Comparison of ENCODE assay signal across 8 cellular contexts in genomic region chr10:132142396-132143161, GRCh38. TPM values are rescaled to one million over a fixed set of nuclear protein-coding genes. Genes with fewer than 3 reads are reported as not detected.
DNase-seq lines count a peak whose midpoint lies in the region; ATAC-seq, FAIRE-seq and TF ChIP-seq lines count a peak whose summit lies in the region.

No MANE protein-coding gene starts in this region.

- intact Hi-C loops in K562 (cut with micrococcal nuclease), result loop anchor here (2.0 kb wide), 1 partner anchor 258 kb away; no protein-coding TSS in a partner anchor
- intact Hi-C loops in kidney (cut with DNase I), result no loop called here

- no peak for TF ChIP-seq EP300 in K562 (IDR thresholded peaks at IDR 0.05; ENCODE audit: low read length)

- H3K4me2 ChIP-seq in K562 (ENCODE audit: insufficient read depth, low read length), result no peak overlapping the region

- 13% methylated on average over 13 of the region's 33 CpGs for WGBS in K562 (ENCODE audit: insufficient coverage, low coverage, missing lambda C conversion rate)

- no peak overlapping the region for H3K4me3 Mint-ChIP-seq in T-helper 17 cell

- no TSS peak for BruUV-seq in K562 (replicated peaks; lab: Mats Ljungman, UMichigan)

- peaks cover 12% of the 10 kb centered on the region for H3K27me3 Mint-ChIP-seq in T-helper 17 cell

- H3K4me1 ChIP-seq in K562 (replicated peaks in 1 of 2; ENCODE audit: control insufficient read depth in 2 of 2, insufficient read depth in 2 of 2, low read length in 2 of 2) (peaks cover 0 to 5% of the 10 kb centered on the region in 2 experiments; a peak in 2 of 5 replicates), kidney (ENCODE audit: control insufficient read depth in 1 of 2, insufficient read depth in 1 of 2, low read depth in 1 of 2, low read length in 2 of 2) (no peaks in the 10 kb centered on the region)

- H3K79me2 ChIP-seq in K562 (ENCODE audit: control insufficient read depth, insufficient read depth, low read length), result no peaks in the 10 kb centered on the region

- POLR2A ChIA-PET in K562 (lab: Yijun Ruan, JAX), result interaction anchor here (0.7 kb wide), 2 partner anchors 13 to 201 kb away, joined by 3 to 4 read pairs; no protein-coding TSS in a partner anchor

- TF ChIP-seq RAD21 in K562 (CRISPR knock-in tag; conservative IDR thresholded peaks at IDR 0.05 in 1 of 2, IDR thresholded peaks at IDR 0.05 in 1 of 2), result peak in 1 of 2 experiments; percentile 62; a peak in 2 of 4 replicates

- H3K36me3 Mint-ChIP-seq in T-helper 17 cell (ENCODE audit: low read depth), result no peaks in the 10 kb centered on the region

- peak; percentile 80 for TF ChIP-seq CTCF in GM12865 (IDR thresholded peaks at IDR 0.05; ENCODE audit: insufficient read depth, low read depth, low read length, missing control alignments)
- peak; percentile 52 to 74 (median 69) for TF ChIP-seq CTCF in K562 (IDR thresholded peaks at IDR 0.05 in 2 of 3, conservative IDR thresholded peaks at IDR 0.05 in 1 of 3; ENCODE audit: insufficient read depth in 2 of 3, low read depth in 1 of 3, low read length in 3 of 3)
- peak; percentile 56 for TF ChIP-seq CTCF in kidney (IDR thresholded peaks at IDR 0.05; ENCODE audit: borderline replicate concordance, extremely low read depth, insufficient read depth)

- no peak overlapping the region for H2AFZ ChIP-seq in K562 (ENCODE audit: low read depth, low read length)

- H3K27ac Mint-ChIP-seq in T-helper 17 cell, result no peak overlapping the region

- H3K9me1 ChIP-seq in K562 (ENCODE audit: control insufficient read depth, insufficient read depth, low read length), result no peaks in the 10 kb centered on the region

- ATAC-seq in HG02759 (IDR thresholded peaks at IDR 0.05; ENCODE audit: unreplicated experiment), result peak; percentile 72
- peak; percentile 82 for ATAC-seq in T-helper 17 cell
- peak; percentile 95 for ATAC-seq in K562
- ATAC-seq in GM19452 (IDR thresholded peaks at IDR 0.05; ENCODE audit: unreplicated experiment), result no peak
- ATAC-seq in GM19397 (IDR thresholded peaks at IDR 0.05; ENCODE audit: unreplicated experiment), result no peak

- DNase-seq in GM12865 (ENCODE audit: low read depth) (peak; percentile 9), T-helper 17 cell (peak; percentile 34 to 49 (median 46)), K562 (ENCODE audit: extremely low read depth in 1 of 4, low spot score in 3 of 4) (peak; percentile 31 to 80 (median 74)), kidney (peak; percentile 69)
- DNase-seq in stimulated activated CD4-positive, alpha-beta T cell treated with anti-CD3 and anti-CD28 coated beads, Interleukin-4, amount 100 ng/mL, for 48 hours (ENCODE audit: low read depth in 2 of 2), result peak; percentile 26 to 51

- H3K36me3 ChIP-seq in K562 (ENCODE audit: control insufficient read depth, insufficient read depth, low read length) (no peaks in the 10 kb centered on the region), kidney (ENCODE audit: control insufficient read depth in 1 of 2, insufficient read depth in 2 of 2, low read length in 2 of 2) (no peaks in the 10 kb centered on the region)

- H3K4me3 ChIP-seq in GM12865 (ENCODE audit: low read depth, low read length) (no peak overlapping the region), K562 (no peak overlapping the region), kidney (ENCODE audit: low read length in 2 of 2) (no peak overlapping the region)

- in situ Hi-C loops in K562 (cut with MboI), result no loop called here

- H3K27ac ChIP-seq in K562 (ENCODE audit: extremely low read depth, low read depth, low read length), result no peak overlapping the region
- no peak overlapping the region for H3K27ac ChIP-seq in kidney (ENCODE audit: low read depth in 2 of 2, low read length in 2 of 2)

- H3K27me3 ChIP-seq in K562 (ENCODE audit: control insufficient read depth in 2 of 2, insufficient read depth in 2 of 2, low read length in 2 of 2), result peaks cover 6 to 61% of the 10 kb centered on the region in 2 experiments; a peak in 4 of 5 replicates

- peaks cover 2% of the 10 kb centered on the region for H3K4me1 Mint-ChIP-seq in T-helper 17 cell

- FAIRE-seq in K562 (lab: Jason Lieb, UNC) (no peak), kidney (lab: Jason Lieb, UNC) (no peak)

- CTCF ChIA-PET in K562 (lab: Yijun Ruan, JAX; ENCODE audit: low intra/inter-chr PET ratio), result interaction anchor here (0.6 to 1.5 kb wide), 2 partner anchors 120 to 257 kb away, joined by 3 to 7 read pairs; no protein-coding TSS in a partner anchor

- H3K9ac ChIP-seq in K562 (ENCODE audit: insufficient read depth in 1 of 2, low read depth in 2 of 2, low read length in 2 of 2) (no peak overlapping the region), kidney (ENCODE audit: low read length in 2 of 2) (no peak overlapping the region)

- no peaks in the 10 kb centered on the region for H4K20me1 ChIP-seq in K562 (replicated peaks; ENCODE audit: control insufficient read depth, insufficient read depth, low read length)

- TF ChIP-seq POLR2A in K562 (conservative IDR thresholded peaks at IDR 0.05), result no peak

- H3K9me3 ChIP-seq in T-helper 17 cell (ENCODE audit: control insufficient read depth, low read length, poor library complexity, severe bottlenecking), result no peaks in the 10 kb centered on the region
- no peaks in the 10 kb centered on the region for H3K9me3 ChIP-seq in K562 (replicated peaks; ENCODE audit: control insufficient read depth, insufficient read depth, low read depth, low read length)
- H3K9me3 ChIP-seq in kidney (ENCODE audit: control insufficient read depth in 1 of 2, low read length in 2 of 2), result no peaks in the 10 kb centered on the region

TF ChIP-seq in K562, 482 proteins besides CTCF, POLR2A, EP300 and RAD21:
- TF ChIP-seq SMC3 (conservative IDR thresholded peaks at IDR 0.05; ENCODE audit: insufficient read depth, low read depth, low read length) (peak; percentile 70), ZNF184 (CRISPR knock-in tag; IDR thresholded peaks at IDR 0.05) (no peak), STAG1 (CRISPR knock-in tag; IDR thresholded peaks at IDR 0.05; ENCODE audit: borderline replicate concordance) (peak; percentile 75; the same call in 1 of the 2 replicates), ZBTB7A (IDR thresholded peaks at IDR 0.05; ENCODE audit: borderline replicate concordance, control insufficient read depth, low read depth, low read length) (peak; percentile 39; the same call in 1 of the 2 replicates), HCFC1 (IDR thresholded peaks at IDR 0.05; ENCODE audit: low read depth, low read length) (no peak), SAFB (IDR thresholded peaks at IDR 0.05; ENCODE audit: borderline replicate concordance, low read depth, low read length) (peak; percentile 33; the same call in 1 of the 2 replicates)

RNA-seq across cellular contexts. Expression of gene DPYSL4, which starts 44.2 kb away (rescaled TPM):
- 1 to 10 TPM in 1 of 2 donors, under 1 TPM in 1; 0.52 to 3.3 TPM for total RNA-seq in T-helper 17 cell
- total RNA-seq in K562 (2011; cell fraction: chromatin; rRNA removed; ENCODE audit: low replicate concordance), result 0.25 and 0.32 TPM in 2 replicates
- 0.26 TPM in 1 of 2 replicates, not detected in the other for total RNA-seq in K562 (2011; cell fraction: nucleolus; rRNA removed)
- 0.15 TPM in 1 of 2 replicates, not detected in the other for total RNA-seq in K562 (2011; cell fraction: nucleoplasm; rRNA removed)
- not detected in 2 replicates for total RNA-seq in K562 (2014; rRNA removed)
- total RNA-seq in K562 (2014; rRNA removed; fragmentation: Illumina TruSeq; extraction: Trizol), result not detected in 2 replicates
- not detected in 2 replicates for total RNA-seq in K562 (2015; rRNA removed; fragmentation: Illumina TruSeq; extraction: Trizol)
- 0.11 TPM in 1 of 2 replicates, not detected in the other for total RNA-seq in K562 (2021)
- polyA plus RNA-seq in K562 (2011; rRNA removed), result 0.03 TPM in 1 of 2 replicates, not detected in the other
- not detected in 2 replicates for polyA plus RNA-seq in K562 (2011; cell fraction: cytosol; rRNA removed)
- polyA plus RNA-seq in K562 (2011; cell fraction: nucleus; rRNA removed), result 0.08 and 0.40 TPM in 2 replicates
- 0.07 and 0.24 TPM in 2 replicates for polyA plus RNA-seq in K562 (2012)
- not detected in 2 replicates for polyA plus RNA-seq in K562 (2014; fragmentation: Illumina TruSeq; extraction: Trizol)
- polyA plus RNA-seq in K562 (2014; fragmentation: Nextera tagmentation; extraction: Ambion mirVana), result not detected
- polyA plus RNA-seq in K562 (2014; rRNA removed), result not detected in 2 replicates
- not detected in 2 replicates for polyA minus RNA-seq in K562 (2011; rRNA and poly(A)+ RNA removed)
- not detected in 2 replicates for polyA minus RNA-seq in K562 (2011; cell fraction: cytosol; rRNA and poly(A)+ RNA removed)
- polyA minus RNA-seq in K562 (2011; cell fraction: nucleus; rRNA and poly(A)+ RNA removed), result 0.54 TPM in 1 of 2 replicates, not detected in the other
- 0.60 TPM for total RNA-seq in kidney
- not detected for polyA plus RNA-seq in kidney (ENCODE audit: insufficient read depth, low read depth, low replicate concordance)

Comparison
In these comparisons a context has a peak if more than half of its experiments do, and no peak if none do; other contexts are left out.
1. DNase-seq: peak in every context shown above with its lines; median percentile 74 in K562; 69 in kidney; 46 in T-helper 17 cell; 38 in stimulated activated CD4-positive, alpha-beta T cell treated with anti-CD3 and anti-CD28 coated beads, Interleukin-4, amount 100 ng/mL, for 48 hours; 9 in GM12865.
2. ATAC-seq: peak in HG02759 (single experiment), T-helper 17 cell (single experiment) and K562 (single experiment); none in GM19452 (single experiment) and GM19397 (single experiment).
3. Peak in every context shown above with its lines, with median percentiles within 50 percentile points of each other: CTCF ChIP-seq.